Comparison of ENCODE assay signal across 1 cellular context in genomic region chr2:130828461-130828860, GRCh38.
TF ChIP-seq lines count a peak whose summit lies in the region.

No MANE protein-coding gene starts in this region.

TF ChIP-seq in GM23338, 12 proteins besides CTCF, POLR2A, EP300 and RAD21 (continued from another document):
- no peak for TF ChIP-seq ZNF462 (CRISPR knock-in tag; IDR thresholded peaks at IDR 0.05)
